In the genomic region with DNA sequence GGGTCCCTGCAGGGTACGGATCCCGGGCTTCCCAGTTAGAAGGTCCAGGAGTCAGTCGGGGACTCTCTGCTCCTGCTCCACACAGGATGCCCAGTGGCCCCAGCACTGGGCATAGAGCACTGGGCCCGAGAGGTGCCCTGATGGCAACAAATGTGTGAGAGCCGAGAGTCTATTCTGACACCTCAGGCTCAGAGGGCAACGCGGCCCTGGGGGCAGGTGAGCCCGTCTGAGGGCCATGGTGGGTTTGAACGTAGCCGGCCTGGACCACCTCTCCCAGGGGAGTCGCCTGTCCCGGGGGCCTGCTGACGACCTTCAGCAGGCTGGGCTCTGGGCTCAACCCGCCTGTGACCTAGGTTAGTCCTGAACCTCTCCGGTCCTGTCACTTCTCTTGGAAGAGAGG, we compare ENCODE assay signal across 3 cellular contexts. TPM values are rescaled to one million over a fixed set of nuclear protein-coding genes. Genes with fewer than 3 reads are reported as not detected.
"Had no signal": no experiment of that assay in that cellular context is flagged by ENCODE, and none has a peak within 500 bp of the region (broad histone marks: within the 10 kb centered on the region; RNA-seq: fewer than 3 reads in every experiment).

No MANE protein-coding gene starts in this region.

RNA-seq across cellular contexts. Expression of a gene that starts 23.2 kb away (rescaled TPM):
- total RNA-seq: LHCN-M2, M059J, MCF 10A had no signal
